In genomic region chr11:59582006-59582405, GRCh38 we compare ENCODE assay signal across 28 cellular contexts.
"Had no signal": no experiment of that assay in that cellular context is flagged by ENCODE, and none has a peak within 500 bp of the region (broad histone marks: within the 10 kb centered on the region; RNA-seq: fewer than 3 reads in every experiment).

No MANE protein-coding gene starts in this region.

- H3K4me1 Mint-ChIP-seq: memory B cell, nephron progenitor cell had no signal

- H3K27ac ChIP-seq: body of pancreas, parathyroid adenoma, right lobe of liver, stomach, suprapubic skin, tibial nerve had no signal

- H2AFZ ChIP-seq: parathyroid adenoma had no signal

- H3K27me3 ChIP-seq: body of pancreas, gastrocnemius medialis, right lobe of liver, stomach, suprapubic skin, tibial nerve had no signal

- H3K27me3 Mint-ChIP-seq: activated naive CD8-positive, alpha-beta T cell treated with anti-CD3 and anti-CD28 coated beads, Interleukin-2, amount 10 ng/mL, durations not matched to agents 7 days and 5 days; memory B cell; stimulated activated memory B cell treated with anti-CD40 and anti-IgM and Interleukin-4, amounts not matched to agents 10 μg/mL and 1 μg/mL and 100 μg/mL, for 72 hours had no signal

- DNase-seq: activated CD4-positive, alpha-beta T cell treated with anti-CD3 and anti-CD28 coated beads, Interleukin-2, amount 50 U/mL, for 1 hour; activated CD4-positive, CD25-positive, alpha-beta regulatory T cell treated with anti-CD3 and anti-CD28 coated beads, Interleukin-2, amount 50 U/mL, for 72 hours; activated CD8-positive, alpha-beta memory T cell treated with anti-CD3 and anti-CD28 coated beads for 24 hours; activated CD8-positive, alpha-beta memory T cell treated with anti-CD3 and anti-CD28 coated beads, Interleukin-2, amount 50 U/mL, for 4 hours; activated naive CD4-positive, alpha-beta T cell treated with Interleukin-2 at 50 U/mL for 16 hours; activated naive CD8-positive, alpha-beta T cell treated with anti-CD3 and anti-CD28 coated beads, Interleukin-2, amount 10 ng/mL, durations not matched to agents 7 days and 5 days; activated T-cell treated with anti-CD3 and anti-CD28 coated beads, Interleukin-2, amount 50 U/mL, for 4 hours; anterior cingulate cortex; body of pancreas; caudate nucleus; dermis blood vessel endothelial cell; effector CD8-positive, alpha-beta T cell; gastrocnemius medialis; head of caudate nucleus; mucosa of descending colon; nephron progenitor cell; right lobe of liver; stimulated activated CD4-positive, alpha-beta T cell treated with anti-CD3 and anti-CD28 coated beads, Interleukin-2, amount 100 ng/mL, for 24 hours; stomach; SW 1271; T-helper 2 cell had no signal

- H3K9me3 ChIP-seq: body of pancreas, gastrocnemius medialis, right lobe of liver, suprapubic skin had no signal

- H3K4me3 ChIP-seq: body of pancreas, gastrocnemius medialis, mucosa of descending colon, right lobe of liver, skin epidermis, stomach, suprapubic skin, tibial nerve had no signal

- H3K4me1 ChIP-seq: gastrocnemius medialis, parathyroid adenoma, right lobe of liver, suprapubic skin, tibial nerve had no signal

- ATAC-seq: activated T-cell treated with anti-CD3 and anti-CD28 coated beads, Interleukin-2, amount 50 U/mL, for 4 hours; body of pancreas; esophagus mucosa; gastrocnemius medialis; mucosa of descending colon; right lobe of liver; stimulated activated memory B cell treated with anti-CD40 and anti-IgM and Interleukin-4, amounts not matched to agents 10 μg/mL and 1 μg/mL and 100 μg/mL, for 72 hours had no signal

- H3K27ac Mint-ChIP-seq: activated naive CD8-positive, alpha-beta T cell treated with anti-CD3 and anti-CD28 coated beads, Interleukin-2, amount 10 ng/mL, durations not matched to agents 7 days and 5 days; memory B cell; nephron progenitor cell; stimulated activated memory B cell treated with anti-CD40 and anti-IgM and Interleukin-4, amounts not matched to agents 10 μg/mL and 1 μg/mL and 100 μg/mL, for 72 hours had no signal

- H3K4me3 Mint-ChIP-seq: activated naive CD8-positive, alpha-beta T cell treated with anti-CD3 and anti-CD28 coated beads, Interleukin-2, amount 10 ng/mL, durations not matched to agents 7 days and 5 days; activated T-cell treated with anti-CD3 and anti-CD28 coated beads, Interleukin-2, amount 50 U/mL, for 4 hours; memory B cell; nephron progenitor cell; stimulated activated memory B cell treated with anti-CD40 and anti-IgM and Interleukin-4, amounts not matched to agents 10 μg/mL and 1 μg/mL and 100 μg/mL, for 72 hours had no signal
